In the genomic region with DNA sequence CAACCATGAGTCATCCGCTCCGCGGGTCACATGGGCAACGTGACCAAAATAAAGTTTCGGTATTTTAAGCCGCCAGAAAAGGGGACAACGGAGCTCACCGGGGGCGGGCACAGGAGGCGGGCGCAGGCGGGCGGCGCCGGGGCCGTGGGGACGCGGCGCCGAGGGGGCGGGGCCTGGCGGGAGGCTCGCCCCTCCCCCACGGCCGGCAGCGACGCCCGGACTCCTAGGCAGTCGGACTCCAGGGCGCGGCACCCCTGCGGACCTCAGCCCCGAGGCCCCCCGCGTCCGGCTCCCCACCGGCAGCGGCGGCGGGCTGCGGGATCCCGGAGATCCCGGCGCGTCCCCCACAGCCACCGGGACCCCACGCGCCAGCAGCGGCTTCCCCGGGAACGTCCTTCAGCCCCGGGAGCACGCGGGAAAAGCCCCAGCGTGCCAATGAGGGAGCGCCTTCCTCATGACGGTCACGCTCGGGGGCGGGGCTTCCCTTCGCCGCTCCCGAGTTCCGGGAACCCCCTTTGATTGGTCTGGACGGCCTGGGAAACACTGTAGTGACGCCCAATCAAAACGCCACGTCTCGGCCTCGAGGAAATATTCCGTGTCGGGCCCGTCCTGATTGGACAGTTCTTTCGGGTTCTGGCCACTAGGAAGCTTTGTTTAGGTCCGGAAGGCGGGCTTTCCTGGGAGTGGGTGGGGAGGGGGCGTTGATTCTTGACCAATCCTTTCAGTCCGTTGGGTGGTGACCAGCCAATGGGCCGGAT, we compare ENCODE assay signal across 1 cellular context.
TF ChIP-seq lines count a peak whose summit lies in the region.

No MANE protein-coding gene starts in this region.

TF ChIP-seq in K562, 482 proteins besides CTCF, POLR2A, EP300 and RAD21 (continued from another document and continues in another):
- TF ChIP-seq POU5F1 (IDR thresholded peaks at IDR 0.05; ENCODE audit: borderline replicate concordance, low read depth, low read length, partially characterized antibody) = no peak
- TF ChIP-seq RFX1 (IDR thresholded peaks at IDR 0.05) = no peak; the same call in 1 of the 2 replicates
- TF ChIP-seq NONO (IDR thresholded peaks at IDR 0.05; ENCODE audit: low read depth in 2 of 2, low read length in 1 of 2) = peak; percentile 95 to 97
- TF ChIP-seq CXXC5 (CRISPR knock-in tag; IDR thresholded peaks at IDR 0.05) = peak; percentile 96
- TF ChIP-seq SAFB (IDR thresholded peaks at IDR 0.05; ENCODE audit: borderline replicate concordance, low read depth, low read length) = peak; percentile 97
- no peak for TF ChIP-seq MED1 (CRISPR knock-in tag; IDR thresholded peaks at IDR 0.05; ENCODE audit: borderline replicate concordance)
- TF ChIP-seq, protein P1, sequence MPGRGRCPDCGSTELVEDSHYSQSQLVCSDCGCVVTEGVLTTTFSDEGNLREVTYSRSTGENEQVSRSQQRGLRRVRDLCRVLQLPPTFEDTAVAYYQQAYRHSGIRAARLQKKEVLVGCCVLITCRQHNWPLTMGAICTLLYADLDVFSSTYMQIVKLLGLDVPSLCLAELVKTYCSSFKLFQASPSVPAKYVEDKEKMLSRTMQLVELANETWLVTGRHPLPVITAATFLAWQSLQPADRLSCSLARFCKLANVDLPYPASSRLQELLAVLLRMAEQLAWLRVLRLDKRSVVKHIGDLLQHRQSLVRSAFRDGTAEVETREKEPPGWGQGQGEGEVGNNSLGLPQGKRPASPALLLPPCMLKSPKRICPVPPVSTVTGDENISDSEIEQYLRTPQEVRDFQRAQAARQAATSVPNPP (IDR thresholded peaks at IDR 0.05; ENCODE audit: borderline replicate concordance, insufficient read depth, insufficient read length) = no peak
- TF ChIP-seq HDAC6 (IDR thresholded peaks at IDR 0.05; ENCODE audit: low read depth, low read length) = no peak
- TF ChIP-seq ZNF717 (CRISPR knock-in tag; IDR thresholded peaks at IDR 0.05) = no peak
- TF ChIP-seq CHD1 (IDR thresholded peaks at IDR 0.05; ENCODE audit: low read length) = no peak
- no peak; the same call in 1 of the 2 replicates for TF ChIP-seq RNF2 (IDR thresholded peaks at IDR 0.05)
- TF ChIP-seq CREBBP (IDR thresholded peaks at IDR 0.05; ENCODE audit: low read depth, low read length) = no peak
- peak; percentile 80; the same call in 1 of the 2 replicates for TF ChIP-seq CC2D1A (IDR thresholded peaks at IDR 0.05)
- peak; percentile 47; the same call in 1 of the 2 replicates for TF ChIP-seq NCOR1 (IDR thresholded peaks at IDR 0.05)
- TF ChIP-seq DNMT1 (IDR thresholded peaks at IDR 0.05) = no peak
- TF ChIP-seq AFF1 (IDR thresholded peaks at IDR 0.05; ENCODE audit: low read depth in 1 of 2, partially characterized antibody in 2 of 2) = no peak
- peak; percentile 83 for TF ChIP-seq ZNF766 (CRISPR knock-in tag; conservative IDR thresholded peaks at IDR 0.05)
- TF ChIP-seq ZNF324 (CRISPR knock-in tag; IDR thresholded peaks at IDR 0.05) = no peak
- TF ChIP-seq POLR2AphosphoS5 (IDR thresholded peaks at IDR 0.05; ENCODE audit: control insufficient read depth, insufficient read depth, low read depth, low read length) = peak; percentile 74
- no peak for TF ChIP-seq HBP1 (CRISPR knock-in tag; IDR thresholded peaks at IDR 0.05)
- TF ChIP-seq, protein P2, sequence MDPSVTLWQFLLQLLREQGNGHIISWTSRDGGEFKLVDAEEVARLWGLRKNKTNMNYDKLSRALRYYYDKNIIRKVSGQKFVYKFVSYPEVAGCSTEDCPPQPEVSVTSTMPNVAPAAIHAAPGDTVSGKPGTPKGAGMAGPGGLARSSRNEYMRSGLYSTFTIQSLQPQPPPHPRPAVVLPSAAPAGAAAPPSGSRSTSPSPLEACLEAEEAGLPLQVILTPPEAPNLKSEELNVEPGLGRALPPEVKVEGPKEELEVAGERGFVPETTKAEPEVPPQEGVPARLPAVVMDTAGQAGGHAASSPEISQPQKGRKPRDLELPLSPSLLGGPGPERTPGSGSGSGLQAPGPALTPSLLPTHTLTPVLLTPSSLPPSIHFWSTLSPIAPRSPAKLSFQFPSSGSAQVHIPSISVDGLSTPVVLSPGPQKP (CRISPR knock-in tag; IDR thresholded peaks at IDR 0.05) = no peak
- TF ChIP-seq TCF7L2 (IDR thresholded peaks at IDR 0.05; ENCODE audit: low read depth, low read length) = no peak
- no peak; the same call in 1 of the 2 replicates for TF ChIP-seq JUN (IDR thresholded peaks at IDR 0.05; ENCODE audit: borderline replicate concordance, low read depth, low read length)
- no peak for TF ChIP-seq JUN (CRISPR knock-in tag; IDR thresholded peaks at IDR 0.05; ENCODE audit: borderline replicate concordance)
- TF ChIP-seq BACH1 (tag; IDR thresholded peaks at IDR 0.05) = no peak; the same call in 1 of the 2 replicates
- no peak for TF ChIP-seq CEBPG (CRISPR knock-in tag; IDR thresholded peaks at IDR 0.05)
- no peak for TF ChIP-seq CEBPG (tag; conservative IDR thresholded peaks at IDR 0.05 in 1 of 2, IDR thresholded peaks at IDR 0.05 in 1 of 2)
- peak; percentile 54; the same call in 1 of the 2 replicates for TF ChIP-seq MEF2A (IDR thresholded peaks at IDR 0.05; ENCODE audit: control insufficient read depth, low read depth, low read length)
- no peak for TF ChIP-seq GATAD2A (IDR thresholded peaks at IDR 0.05)
- no peak for TF ChIP-seq RBM39 (optimal IDR thresholded peaks at IDR 0.05; ENCODE audit: low read depth, low read length)
- peak; percentile 85; the same call in 1 of the 2 replicates for TF ChIP-seq HIVEP1 (CRISPR knock-in tag; IDR thresholded peaks at IDR 0.05)
- peak; percentile 72 for TF ChIP-seq ELF1 (tag; IDR thresholded peaks at IDR 0.05)
- TF ChIP-seq MTA3 (IDR thresholded peaks at IDR 0.05; ENCODE audit: borderline replicate concordance) = peak; percentile 94
- 0 out of 2 replicates have a peak, but pooled peaks have one; percentile 93 for TF ChIP-seq ZSCAN29 (IDR thresholded peaks at IDR 0.05)
- TF ChIP-seq GTF2A2 (tag; IDR thresholded peaks at IDR 0.05) = no peak
- TF ChIP-seq ELF2 (CRISPR knock-in tag; IDR thresholded peaks at IDR 0.05) = peak; percentile 64; the same call in 1 of the 2 replicates
- TF ChIP-seq RBBP5 (IDR thresholded peaks at IDR 0.05; ENCODE audit: borderline replicate concordance, insufficient read depth, low read length, poor library complexity, severe bottlenecking) = peak; percentile 23
- no peak for TF ChIP-seq MXI1 (IDR thresholded peaks at IDR 0.05; ENCODE audit: low read depth, low read length)
- no peak for TF ChIP-seq LARP7 (IDR thresholded peaks at IDR 0.05)
- peak; percentile 94 for TF ChIP-seq E2F3 (CRISPR knock-in tag; IDR thresholded peaks at IDR 0.05)
- no peak for TF ChIP-seq ZFP36 (IDR thresholded peaks at IDR 0.05; ENCODE audit: low read depth, low read length, partially characterized antibody)
- TF ChIP-seq GMEB1 (CRISPR knock-in tag; IDR thresholded peaks at IDR 0.05) = peak; percentile 67
- no peak for TF ChIP-seq ZNF780A (CRISPR knock-in tag; IDR thresholded peaks at IDR 0.05)
- no peak for TF ChIP-seq PTBP1 (IDR thresholded peaks at IDR 0.05; ENCODE audit: low read depth, low read length)
- no peak for TF ChIP-seq RBM14 (IDR thresholded peaks at IDR 0.05; ENCODE audit: borderline replicate concordance, insufficient read depth, low read depth, low read length)
- no peak for TF ChIP-seq SMARCA4 (IDR thresholded peaks at IDR 0.05)
- TF ChIP-seq, protein P3, sequence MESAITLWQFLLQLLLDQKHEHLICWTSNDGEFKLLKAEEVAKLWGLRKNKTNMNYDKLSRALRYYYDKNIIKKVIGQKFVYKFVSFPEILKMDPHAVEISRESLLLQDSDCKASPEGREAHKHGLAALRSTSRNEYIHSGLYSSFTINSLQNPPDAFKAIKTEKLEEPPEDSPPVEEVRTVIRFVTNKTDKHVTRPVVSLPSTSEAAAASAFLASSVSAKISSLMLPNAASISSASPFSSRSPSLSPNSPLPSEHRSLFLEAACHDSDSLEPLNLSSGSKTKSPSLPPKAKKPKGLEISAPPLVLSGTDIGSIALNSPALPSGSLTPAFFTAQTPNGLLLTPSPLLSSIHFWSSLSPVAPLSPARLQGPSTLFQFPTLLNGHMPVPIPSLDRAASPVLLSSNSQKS (CRISPR knock-in tag; IDR thresholded peaks at IDR 0.05) = no peak
- TF ChIP-seq DDX20 (tag; IDR thresholded peaks at IDR 0.05; ENCODE audit: low read depth) = no peak
- no peak for TF ChIP-seq ZNF830 (CRISPR knock-in tag; IDR thresholded peaks at IDR 0.05)
- peak; percentile 99 for TF ChIP-seq L3MBTL2 (IDR thresholded peaks at IDR 0.05)
- TF ChIP-seq THAP7 (CRISPR knock-in tag; IDR thresholded peaks at IDR 0.05) = no peak
- TF ChIP-seq, protein P4, sequence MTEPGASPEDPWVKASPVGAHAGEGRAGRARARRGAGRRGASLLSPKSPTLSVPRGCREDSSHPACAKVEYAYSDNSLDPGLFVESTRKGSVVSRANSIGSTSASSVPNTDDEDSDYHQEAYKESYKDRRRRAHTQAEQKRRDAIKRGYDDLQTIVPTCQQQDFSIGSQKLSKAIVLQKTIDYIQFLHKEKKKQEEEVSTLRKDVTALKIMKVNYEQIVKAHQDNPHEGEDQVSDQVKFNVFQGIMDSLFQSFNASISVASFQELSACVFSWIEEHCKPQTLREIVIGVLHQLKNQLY (CRISPR knock-in tag; conservative IDR thresholded peaks at IDR 0.05) = peak in 1 of 2 experiments; percentile 93; a peak in 1 of 4 replicates
- peak; percentile 97 for TF ChIP-seq CEBPZ (IDR thresholded peaks at IDR 0.05; ENCODE audit: borderline replicate concordance, low read depth, low read length)
